Comparison of ENCODE assay signal across 16 cellular contexts in genomic region chr4:45621926-45622325, GRCh38.
DNase-seq lines count a peak whose midpoint lies in the region; ATAC-seq, FAIRE-seq and TF ChIP-seq lines count a peak whose summit lies in the region.
"Had no signal": no experiment of that assay in that cellular context is flagged by ENCODE, and none has a peak within 500 bp of the region (broad histone marks: within the 10 kb centered on the region; RNA-seq: fewer than 3 reads in every experiment).

No MANE protein-coding gene starts in this region.

- H3K27me3 ChIP-seq in breast epithelium (no peaks in the 10 kb centered on the region), astrocyte (ENCODE audit: insufficient read depth, low read length) (no peaks in the 10 kb centered on the region)

- H3K9me3 Mint-ChIP-seq in MCF 10A (ENCODE audit: unreplicated experiment) (no peaks in the 10 kb centered on the region), astrocyte (ENCODE audit: unreplicated experiment) (no peaks in the 10 kb centered on the region)
- H3K9me3 Mint-ChIP-seq: activated CD4-positive, alpha-beta T cell treated with anti-CD3 and anti-CD28 coated beads, Interleukin-2, amount 10 ng/mL, durations not matched to agents 7 days and 5 days; CD8-positive, alpha-beta T cell had no signal

- no peak overlapping the region for H3K4me2 ChIP-seq in astrocyte (ENCODE audit: low read length)

- POLR2A ChIA-PET in MCF 10A (lab: Yijun Ruan, JAX): interaction anchor here (0.6 kb wide), 1 partner anchor 42 kb away, joined by 3 read pairs; no protein-coding TSS in a partner anchor

- TF ChIP-seq POLR2A in breast epithelium (IDR thresholded peaks at IDR 0.05): no peak

- H3K36me3 Mint-ChIP-seq in MCF 10A (ENCODE audit: insufficient read depth, unreplicated experiment) (peaks cover 7% of the 10 kb centered on the region), astrocyte (ENCODE audit: low read depth, unreplicated experiment) (no peaks in the 10 kb centered on the region)
- H3K36me3 Mint-ChIP-seq: CD8-positive, alpha-beta T cell had no signal

- ATAC-seq in GM18909 (IDR thresholded peaks at IDR 0.05; ENCODE audit: poor library complexity, unreplicated experiment) (no peak), HG02763 (IDR thresholded peaks at IDR 0.05; ENCODE audit: unreplicated experiment) (no peak)
- ATAC-seq: activated T-cell treated with anti-CD3 and anti-CD28 coated beads, Interleukin-2, amount 50 U/mL, for 4 hours; CD8-positive, alpha-beta T cell had no signal

- DNase-seq in MCF 10A (ENCODE audit: unreplicated experiment): peak; percentile 75
- no peak for DNase-seq in breast epithelium (ENCODE audit: low spot score in 2 of 2)
- DNase-seq in astrocyte (ENCODE audit: low read depth): peak; percentile 47
- peak; percentile 5 for DNase-seq in iPS-NIHi11 (ENCODE audit: low spot score)
- no peak for DNase-seq in NOMO-1 treated with dmso at 0.1 percent for 144 hours (lab: John Stamatoyannopoulos, UW; ENCODE audit: unreplicated experiment)
- DNase-seq in NOMO-1 treated with DMSO at 0.1 percent for 48 hours (lab: John Stamatoyannopoulos, UW; ENCODE audit: unreplicated experiment): no peak
- DNase-seq: activated CD4-positive, alpha-beta T cell treated with anti-CD3 and anti-CD28 coated beads, Interleukin-2, amount 10 ng/mL, durations not matched to agents 7 days and 5 days; activated T-cell treated with anti-CD3 and anti-CD28 coated beads, Interleukin-2, amount 50 U/mL, for 4 hours; CD8-positive, alpha-beta T cell; GDM1; NCI-H2029; NCI-H774; SHP77 had no signal

- FAIRE-seq in astrocyte (lab: Jason Lieb, UNC): no peak

- H3K4me3 ChIP-seq in breast epithelium: no peak overlapping the region
- no peak overlapping the region for H3K4me3 ChIP-seq in astrocyte (ENCODE audit: insufficient read depth, low read depth, low read length)

- H3K36me3 ChIP-seq in breast epithelium (no peaks in the 10 kb centered on the region), astrocyte (ENCODE audit: insufficient read depth, low read length) (no peaks in the 10 kb centered on the region)

- H2AFZ ChIP-seq in astrocyte (ENCODE audit: low read depth, low read length): no peak overlapping the region

- H4K20me1 ChIP-seq in astrocyte (ENCODE audit: insufficient read depth, low read length): no peaks in the 10 kb centered on the region

- H3K4me1 Mint-ChIP-seq in MCF 10A (ENCODE audit: insufficient read depth, unreplicated experiment): no peaks in the 10 kb centered on the region
- H3K4me1 Mint-ChIP-seq in astrocyte (ENCODE audit: low read depth, unreplicated experiment): peaks cover 3% of the 10 kb centered on the region
- H3K4me1 Mint-ChIP-seq: activated CD4-positive, alpha-beta T cell treated with anti-CD3 and anti-CD28 coated beads, Interleukin-2, amount 10 ng/mL, durations not matched to agents 7 days and 5 days had no signal

- no peak overlapping the region for H3K4me3 Mint-ChIP-seq in MCF 10A (ENCODE audit: unreplicated experiment)
- no peak overlapping the region for H3K4me3 Mint-ChIP-seq in astrocyte (ENCODE audit: unreplicated experiment)
- H3K4me3 Mint-ChIP-seq: activated CD4-positive, alpha-beta T cell treated with anti-CD3 and anti-CD28 coated beads, Interleukin-2, amount 10 ng/mL, durations not matched to agents 7 days and 5 days; activated T-cell treated with anti-CD3 and anti-CD28 coated beads, Interleukin-2, amount 50 U/mL, for 4 hours; CD8-positive, alpha-beta T cell had no signal

- H3K27me3 Mint-ChIP-seq in MCF 10A (ENCODE audit: insufficient read depth, unreplicated experiment): no peaks in the 10 kb centered on the region
- H3K27me3 Mint-ChIP-seq in astrocyte (ENCODE audit: low read depth, unreplicated experiment): no peaks in the 10 kb centered on the region
- H3K27me3 Mint-ChIP-seq: activated CD4-positive, alpha-beta T cell treated with anti-CD3 and anti-CD28 coated beads, Interleukin-2, amount 10 ng/mL, durations not matched to agents 7 days and 5 days had no signal

- no peak overlapping the region for H3K27ac ChIP-seq in breast epithelium
- no peak overlapping the region for H3K27ac ChIP-seq in astrocyte (ENCODE audit: low read depth, low read length)
- H3K27ac ChIP-seq: 22Rv1 had no signal

- no peaks in the 10 kb centered on the region for H3K79me2 ChIP-seq in astrocyte (ENCODE audit: insufficient read depth, low read length)

- BruUV-seq in MCF 10A (replicated peaks; lab: Mats Ljungman, UMichigan): no TSS peak

- no peak overlapping the region for H3K9ac ChIP-seq in astrocyte (ENCODE audit: low read length)

- CTCF ChIA-PET in MCF 10A (lab: Yijun Ruan, JAX): interaction anchor here (0.7 to 1.6 kb wide), 3 partner anchors 21 to 168 kb away, joined by 3 to 4 read pairs (median 4); no protein-coding TSS in a partner anchor

- TF ChIP-seq CTCF in MCF 10A (IDR thresholded peaks at IDR 0.05; ENCODE audit: unreplicated experiment): no peak
- no peak for TF ChIP-seq CTCF in breast epithelium (IDR thresholded peaks at IDR 0.05)
- TF ChIP-seq CTCF in astrocyte (IDR thresholded peaks at IDR 0.05; ENCODE audit: insufficient read depth, low read depth, low read length): no peak

- no peak overlapping the region for H3K27ac Mint-ChIP-seq in MCF 10A (ENCODE audit: low read depth, unreplicated experiment)
- H3K27ac Mint-ChIP-seq in astrocyte (ENCODE audit: unreplicated experiment): no peak overlapping the region
- H3K27ac Mint-ChIP-seq: activated CD4-positive, alpha-beta T cell treated with anti-CD3 and anti-CD28 coated beads, Interleukin-2, amount 10 ng/mL, durations not matched to agents 7 days and 5 days; CD8-positive, alpha-beta T cell had no signal

- H3K4me1 ChIP-seq in breast epithelium: no peaks in the 10 kb centered on the region
- no peaks in the 10 kb centered on the region for H3K4me1 ChIP-seq in astrocyte (ENCODE audit: insufficient read depth, low read length)

- no peaks in the 10 kb centered on the region for H3K9me3 ChIP-seq in breast epithelium
- H3K9me3 ChIP-seq in astrocyte (ENCODE audit: insufficient read depth, low read depth, low read length): no peaks in the 10 kb centered on the region

- intact Hi-C loops in MCF 10A (cut with micrococcal nuclease) (no loop called here), breast epithelium (cut with DNase I; ENCODE audit: low total_unique reads) (no loop called here)

Comparison
In these comparisons a context has a peak if more than half of its experiments do, and no peak if none do; other contexts are left out.
1. DNase-seq: peak in MCF 10A (single experiment), astrocyte (single experiment) and iPS-NIHi11 (single experiment); none in breast epithelium (0 of 2), NOMO-1 treated with dmso at 0.1 percent for 144 hours (single experiment) and NOMO-1 treated with DMSO at 0.1 percent for 48 hours (single experiment).